Comparison of ENCODE assay signal across 9 cellular contexts in genomic region chr2:218290316-218291261, GRCh38. TPM values are rescaled to one million over a fixed set of nuclear protein-coding genes. Genes with fewer than 3 reads are reported as not detected.
A peak's percentile ranks its signal among the peaks of the same experiment; 100 is the strongest.
DNase-seq lines count a peak whose midpoint lies in the region; ATAC-seq and TF ChIP-seq lines count a peak whose summit lies in the region.
"Had no signal": no experiment of that assay in that cellular context is flagged by ENCODE, and none has a peak within 500 bp of the region (broad histone marks: within the 10 kb centered on the region; RNA-seq: fewer than 3 reads in every experiment).

No MANE protein-coding gene starts in this region.

- H3K9me3 Mint-ChIP-seq in IgD-negative memory B cell = no peaks in the 10 kb centered on the region
- no peaks in the 10 kb centered on the region for H3K9me3 Mint-ChIP-seq in activated T-cell treated with anti-CD3 and anti-CD28 coated beads, Interleukin-2, amount 50 U/mL, for 24 hours

- peak overlapping the region; percentile 86 to 95 for H3K4me3 ChIP-seq in foreskin fibroblast (ENCODE audit: low read depth in 1 of 2, low read length in 2 of 2)
- no peak overlapping the region for H3K4me3 ChIP-seq in SK-N-SH (ENCODE audit: low read depth in 2 of 2, low read length in 1 of 2)

- H3K4me3 Mint-ChIP-seq in IgD-negative memory B cell = peak overlapping the region; percentile 87 to 98 (median 92)
- H3K4me3 Mint-ChIP-seq in activated T-cell treated with anti-CD3 and anti-CD28 coated beads, Interleukin-2, amount 50 U/mL, for 24 hours = peak overlapping the region; percentile 83

- DNase-seq in GDM1 (lab: John Stamatoyannopoulos, UW) (peak; percentile 57), foreskin fibroblast (no peak), NCI-H226 (no peak), SK-N-SH (no peak)
- DNase-seq in activated T-cell treated with anti-CD3 and anti-CD28 coated beads, Interleukin-2, amount 50 U/mL, for 24 hours = peak; percentile 58
- DNase-seq in stimulated activated naive CD8-positive, alpha-beta T cell treated with anti-CD3 and anti-CD28 coated beads, Interleukin-15, Interleukin-2, amounts not matched to agents 100 U/mL and 50 U/mL, for 24 hours = peak; percentile 60

- no peaks in the 10 kb centered on the region for H3K27me3 ChIP-seq in SK-N-SH (ENCODE audit: insufficient read depth)
- H3K27me3 ChIP-seq: SJSA1 had no signal

- H3K9me3 ChIP-seq in SK-N-SH = no peaks in the 10 kb centered on the region
- H3K9me3 ChIP-seq: SJSA1 had no signal

- no peak overlapping the region for H3K27ac ChIP-seq in SK-N-SH (ENCODE audit: low read depth in 2 of 2, low read length in 1 of 2)
- H3K27ac ChIP-seq: SJSA1 had no signal

- H3K27ac Mint-ChIP-seq in IgD-negative memory B cell = peak overlapping the region; percentile 96 to 100 (median 98)
- H3K27ac Mint-ChIP-seq in activated T-cell treated with anti-CD3 and anti-CD28 coated beads, Interleukin-2, amount 50 U/mL, for 24 hours = peak overlapping the region; percentile 92

- H3F3A ChIP-seq in SK-N-SH (replicated peaks; ENCODE audit: insufficient read depth) = peaks cover 14% of the 10 kb centered on the region

- H3K9me2 ChIP-seq in SK-N-SH = no peaks in the 10 kb centered on the region

- peaks cover 13 to 17% of the 10 kb centered on the region in 2 experiments; a peak in 3 of 4 replicates for H3K4me1 ChIP-seq in SK-N-SH (ENCODE audit: control insufficient read depth in 1 of 2, insufficient read depth in 2 of 2, low read depth in 1 of 2, low read length in 1 of 2)

- H3K36me3 ChIP-seq in SK-N-SH (replicated peaks in 1 of 2; ENCODE audit: control insufficient read depth in 1 of 2, insufficient read depth in 2 of 2, low read length in 1 of 2) = no peaks in the 10 kb centered on the region

- peak; percentile 55 for ATAC-seq in GM21390 (IDR thresholded peaks at IDR 0.05; ENCODE audit: unreplicated experiment)
- peak; percentile 13 for ATAC-seq in stimulated activated naive CD8-positive, alpha-beta T cell treated with anti-CD3 and anti-CD28 coated beads, Interleukin-15, Interleukin-2, amounts not matched to agents 100 U/mL and 50 U/mL, for 24 hours

- peaks cover 2% of the 10 kb centered on the region for H3K36me3 Mint-ChIP-seq in IgD-negative memory B cell
- peaks cover 27% of the 10 kb centered on the region for H3K36me3 Mint-ChIP-seq in activated T-cell treated with anti-CD3 and anti-CD28 coated beads, Interleukin-2, amount 50 U/mL, for 24 hours (ENCODE audit: low read depth)

- H3K4me2 ChIP-seq in SK-N-SH = no peak overlapping the region

- WGBS in SK-N-SH (ENCODE audit: low lambda C conversion rate) = 72% methylated on average over 10 of the region's 12 CpGs

- TF ChIP-seq EP300 in SK-N-SH (IDR thresholded peaks at IDR 0.05; ENCODE audit: borderline replicate concordance in 1 of 2, low read depth in 1 of 2, low read length in 1 of 2) = no peak

- H2AFZ ChIP-seq in SK-N-SH (ENCODE audit: low read depth) = no peak overlapping the region

- TF ChIP-seq RAD21 in SK-N-SH (IDR thresholded peaks at IDR 0.05; ENCODE audit: low read length) = no peak

- POLR2A ChIA-PET in SK-N-SH (lab: Yijun Ruan, JAX) = no interaction called here

- no peaks in the 10 kb centered on the region for H4K20me1 ChIP-seq in SK-N-SH (ENCODE audit: insufficient read depth)

- no peaks in the 10 kb centered on the region for H3K79me2 ChIP-seq in SK-N-SH (ENCODE audit: insufficient read depth)

- CTCF ChIA-PET in SK-N-SH (lab: Yijun Ruan, JAX) = interaction anchor here (0.6 to 2.0 kb wide), 8 partner anchors 9 to 66 kb away, joined by 3 to 11 read pairs (median 3); partner anchors contain the start of gene CATIP

- TF ChIP-seq CTCF in foreskin fibroblast (IDR thresholded peaks at IDR 0.05; ENCODE audit: low read depth, low read length) (no peak), SK-N-SH (IDR thresholded peaks at IDR 0.05) (no peak)

- H3K27me3 Mint-ChIP-seq in IgD-negative memory B cell = peaks cover 2% of the 10 kb centered on the region
- H3K27me3 Mint-ChIP-seq in activated T-cell treated with anti-CD3 and anti-CD28 coated beads, Interleukin-2, amount 50 U/mL, for 24 hours = no peaks in the 10 kb centered on the region

- no peak overlapping the region for H3K9ac ChIP-seq in SK-N-SH

- H3K4me1 Mint-ChIP-seq in IgD-negative memory B cell = peaks cover 51 to 63% (median 62%) of the 10 kb centered on the region in 3 donors
- peaks cover 73% of the 10 kb centered on the region for H3K4me1 Mint-ChIP-seq in activated T-cell treated with anti-CD3 and anti-CD28 coated beads, Interleukin-2, amount 50 U/mL, for 24 hours (ENCODE audit: low read depth)

TF ChIP-seq in SK-N-SH, 30 proteins besides CTCF, POLR2A, EP300 and RAD21:
- no peak for TF ChIP-seq EZH2phosphoT487 (IDR thresholded peaks at IDR 0.05; ENCODE audit: borderline replicate concordance, low read depth)
- no peak for TF ChIP-seq MEF2A (IDR thresholded peaks at IDR 0.05; ENCODE audit: borderline replicate concordance, low read depth)
- TF ChIP-seq FOXM1 (IDR thresholded peaks at IDR 0.05; ENCODE audit: low read depth) = no peak
- TF ChIP-seq NFIC (IDR thresholded peaks at IDR 0.05; ENCODE audit: borderline replicate concordance) = no peak
- TF ChIP-seq CHD2 (IDR thresholded peaks at IDR 0.05; ENCODE audit: low read length, partially characterized antibody) = no peak
- TF ChIP-seq FOXJ3 (CRISPR knock-in tag; IDR thresholded peaks at IDR 0.05) = no peak
- no peak for TF ChIP-seq YY1 (IDR thresholded peaks at IDR 0.05; ENCODE audit: low read depth)
- no peak for TF ChIP-seq GATA2 (CRISPR knock-in tag; IDR thresholded peaks at IDR 0.05)
- TF ChIP-seq RCOR1 (IDR thresholded peaks at IDR 0.05; ENCODE audit: low read length) = no peak
TF ChIP-seq in SK-N-SH: peak in this region for 0.

RNA-seq across cellular contexts. Expression of gene TMBIM1, which starts 1.7 kb away (rescaled TPM):
- polyA plus RNA-seq in IgD-negative memory B cell (147 TPM), SK-N-SH (2012; rRNA removed) (7.3 and 7.8 TPM in 2 replicates)
- 4.4 and 6.8 TPM in 2 replicates for polyA plus RNA-seq in SK-N-SH (2012; cell fraction: cytosol; rRNA removed)
- 4.5 and 5.3 TPM in 2 replicates for polyA plus RNA-seq in SK-N-SH (2012; cell fraction: nucleus; rRNA removed)

RNA-seq across cellular contexts. Expression of gene PNKD, which starts 20.3 kb away (rescaled TPM):
- 126 TPM for polyA plus RNA-seq in IgD-negative memory B cell
- 92.2 and 101 TPM in 2 replicates for polyA plus RNA-seq in SK-N-SH (2012; rRNA removed)
- 56.7 and 75.3 TPM in 2 replicates for polyA plus RNA-seq in SK-N-SH (2012; cell fraction: cytosol; rRNA removed)
- 57.8 and 74.7 TPM in 2 replicates for polyA plus RNA-seq in SK-N-SH (2012; cell fraction: nucleus; rRNA removed)

RNA-seq across cellular contexts. Expression of gene AAMP, which starts 20.7 kb away (rescaled TPM):
- polyA plus RNA-seq in IgD-negative memory B cell (82.0 TPM), SK-N-SH (2012; rRNA removed) (223 and 276 TPM in 2 replicates)
- 191 and 203 TPM in 2 replicates for polyA plus RNA-seq in SK-N-SH (2012; cell fraction: cytosol; rRNA removed)
- polyA plus RNA-seq in SK-N-SH (2012; cell fraction: nucleus; rRNA removed) = 302 and 308 TPM in 2 replicates

RNA-seq across cellular contexts. Expression of gene GPBAR1, which starts 29.8 kb away (rescaled TPM):
- polyA plus RNA-seq in IgD-negative memory B cell (0.64 TPM), SK-N-SH (2012; rRNA removed) (0.08 and 0.13 TPM in 2 replicates)
- polyA plus RNA-seq in SK-N-SH (2012; cell fraction: cytosol; rRNA removed) = 0.03 and 0.05 TPM in 2 replicates
- 0.38 and 0.50 TPM in 2 replicates for polyA plus RNA-seq in SK-N-SH (2012; cell fraction: nucleus; rRNA removed)

Comparison
In these comparisons a context has a peak if more than half of its experiments do, and no peak if none do; other contexts are left out.
1. DNase-seq: peak in GDM1 (single experiment), activated T-cell treated with anti-CD3 and anti-CD28 coated beads, Interleukin-2, amount 50 U/mL, for 24 hours (single experiment) and stimulated activated naive CD8-positive, alpha-beta T cell treated with anti-CD3 and anti-CD28 coated beads, Interleukin-15, Interleukin-2, amounts not matched to agents 100 U/mL and 50 U/mL, for 24 hours (single experiment); none in foreskin fibroblast (0 of 2), NCI-H226 (single experiment) and SK-N-SH (single experiment).
2. H3K4me3 ChIP-seq: peak in foreskin fibroblast (2 of 2); none in SK-N-SH (0 of 2).
3. RNA of gene TMBIM1, which starts 1.7 kb away (polyA plus RNA-seq): 147 TPM in IgD-negative memory B cell (single experiment); 4.4 to 7.8 TPM in SK-N-SH; every median in the first group is over 10 times any median in the second.